Comparison of ENCODE assay signal across 29 cellular contexts in genomic region chr17:63382826-63383225, GRCh38.
DNase-seq lines count a peak whose midpoint lies in the region; ATAC-seq and TF ChIP-seq lines count a peak whose summit lies in the region.
"Had no signal": no experiment of that assay in that cellular context is flagged by ENCODE, and none has a peak within 500 bp of the region (broad histone marks: within the 10 kb centered on the region; RNA-seq: fewer than 3 reads in every experiment).

No MANE protein-coding gene starts in this region.

- H3K27me3 ChIP-seq in fibroblast of lung (ENCODE audit: control insufficient read depth, insufficient read depth, low read length): no peaks in the 10 kb centered on the region
- no peaks in the 10 kb centered on the region for H3K27me3 ChIP-seq in aorta (ENCODE audit: control insufficient read depth in 1 of 2, insufficient read depth in 2 of 2, low read length in 1 of 2)
- H3K27me3 ChIP-seq: body of pancreas, tibial artery had no signal

- TF ChIP-seq CTCF in HFFc6 (IDR thresholded peaks at IDR 0.05) (no peak), fibroblast of lung (conservative IDR thresholded peaks at IDR 0.05 in 1 of 2, IDR thresholded peaks at IDR 0.05 in 1 of 2; ENCODE audit: low read depth in 1 of 2, low read length in 2 of 2) (no peak)

- H3K4me3 ChIP-seq in fibroblast of lung (replicated peaks in 1 of 4; ENCODE audit: control extremely low read depth in 1 of 4, insufficient read depth in 1 of 4, low read depth in 3 of 4, low read length in 4 of 4) (no peak overlapping the region), aorta (ENCODE audit: low read length in 2 of 2) (no peak overlapping the region)
- H3K4me3 ChIP-seq: body of pancreas, HAP-1, lung, tibial artery had no signal

- H3K36me3 ChIP-seq in fibroblast of lung (ENCODE audit: control insufficient read depth, insufficient read depth, low read length) (no peaks in the 10 kb centered on the region), aorta (ENCODE audit: control insufficient read depth in 1 of 2, insufficient read depth in 2 of 2, low read length in 1 of 2) (peaks cover 0 to 3% of the 10 kb centered on the region in 2 donors)

- H3K27ac Mint-ChIP-seq in HFFc6: peak overlapping the region; percentile 72
- H3K27ac Mint-ChIP-seq: activated naive CD8-positive, alpha-beta T cell; activated T-helper 17 cell treated with anti-CD3 and anti-CD28 coated beads, Interleukin-2, amount 50 U/mL, for 72 hours; dendritic cell treated with granulocyte-macrophage colony-stimulating factor and Interleukin-4, amounts not matched to agents 40 ng/mL and 50 ng/mL, for 4 days; stimulated activated naive CD8-positive, alpha-beta T cell treated with anti-CD3 and anti-CD28 coated beads, Interleukin-15, Interleukin-2, amounts not matched to agents 100 ng/mL and 50 ng/mL, for 24 hours had no signal

- peaks cover 14% of the 10 kb centered on the region for H3K4me1 ChIP-seq in fibroblast of lung (ENCODE audit: control insufficient read depth, extremely low read depth, insufficient read depth, low read length)
- peaks cover 3 to 5% of the 10 kb centered on the region in 2 donors for H3K4me1 ChIP-seq in aorta (ENCODE audit: control insufficient read depth in 1 of 2, insufficient read depth in 2 of 2, low read length in 2 of 2)
- H3K4me1 ChIP-seq: body of pancreas, HAP-1 had no signal

- peak overlapping the region; percentile 10 for H3K4me3 Mint-ChIP-seq in HFFc6
- H3K4me3 Mint-ChIP-seq: activated naive CD8-positive, alpha-beta T cell; activated T-helper 17 cell treated with anti-CD3 and anti-CD28 coated beads, Interleukin-2, amount 50 U/mL, for 72 hours; CD8-positive, alpha-beta memory T cell; dendritic cell treated with granulocyte-macrophage colony-stimulating factor and Interleukin-4, amounts not matched to agents 40 ng/mL and 50 ng/mL, for 4 days; stimulated activated naive CD8-positive, alpha-beta T cell treated with anti-CD3 and anti-CD28 coated beads, Interleukin-15, Interleukin-2, amounts not matched to agents 100 ng/mL and 50 ng/mL, for 24 hours had no signal

- no peak overlapping the region for H3K9ac ChIP-seq in fibroblast of lung (ENCODE audit: insufficient read depth, low read length)
- H3K9ac ChIP-seq: KMS-11 had no signal

- intact Hi-C loops in aorta (cut with DNase I): no loop called here

- peak; percentile 38 for DNase-seq in HFFc6
- DNase-seq in fibroblast of lung (ENCODE audit: low read depth in 2 of 2): peak; percentile 57 to 58
- peak; percentile 45 for DNase-seq in renal cortical epithelial cell (ENCODE audit: low read depth)
- no peak for DNase-seq in aorta
- DNase-seq in NCI-H1092 (lab: John Stamatoyannopoulos, UW): no peak
- no peak for DNase-seq in NCI-H2227 (lab: John Stamatoyannopoulos, UW; ENCODE audit: unreplicated experiment)
- DNase-seq: activated CD4-positive, alpha-beta T cell treated with anti-CD3 and anti-CD28 coated beads, Interleukin-2, amount 50 U/mL, for 1 hour; body of pancreas; CD8-positive, alpha-beta memory T cell; foreskin melanocyte; NCI-H1048; NCI-H187 treated with DMSO at 0.1 percent for 48 hours; NCI-H345; NCI-H774; retina; SHP77 treated with DMSO at 0.1 percent for 48 hours; stimulated activated CD4-positive, alpha-beta T cell treated with anti-CD3 and anti-CD28 coated beads, Interleukin-12 subunit alpha, Interleukin-12 subunit beta, amount 100 ng/mL, for 4 hours; stimulated activated CD4-positive, alpha-beta T cell treated with anti-CD3 and anti-CD28 coated beads, Interleukin-4, amount 100 ng/mL, for 4 hours; tibial artery had no signal

- peak; percentile 62 for ATAC-seq in SK-N-SH treated with all-trans-retinoic acid at 6 μM for 48 hours
- no peak for ATAC-seq in aorta (ENCODE audit: low FRiP score)
- ATAC-seq in HG02840 (IDR thresholded peaks at IDR 0.05; ENCODE audit: low FRiP score, unreplicated experiment): no peak
- ATAC-seq: activated T-helper 17 cell treated with anti-CD3 and anti-CD28 coated beads, Interleukin-2, amount 50 U/mL, for 72 hours; body of pancreas had no signal

- H3K79me2 ChIP-seq in fibroblast of lung (ENCODE audit: control insufficient read depth, insufficient read depth, low read length): no peaks in the 10 kb centered on the region

- H3K27ac ChIP-seq in fibroblast of lung (ENCODE audit: insufficient read depth, low read length) (no peak overlapping the region), aorta (ENCODE audit: low read depth in 1 of 2, low read length in 2 of 2) (no peak overlapping the region)
- H3K27ac ChIP-seq: body of pancreas, KMS-11, tibial artery, VCaP had no signal

- peaks cover 36% of the 10 kb centered on the region for H3K36me3 Mint-ChIP-seq in HFFc6 (ENCODE audit: low read depth)

- H3K4me1 Mint-ChIP-seq in HFFc6 (ENCODE audit: low read depth): peaks cover 55% of the 10 kb centered on the region
- H3K4me1 Mint-ChIP-seq: activated T-helper 17 cell treated with anti-CD3 and anti-CD28 coated beads, Interleukin-2, amount 50 U/mL, for 72 hours had no signal

- no peaks in the 10 kb centered on the region for H4K20me1 ChIP-seq in fibroblast of lung (ENCODE audit: control insufficient read depth, extremely low read depth, insufficient read depth, low read length)

- no peak overlapping the region for H2AFZ ChIP-seq in fibroblast of lung (ENCODE audit: low read length)

- no peaks in the 10 kb centered on the region for H3K9me3 ChIP-seq in fibroblast of lung (ENCODE audit: control insufficient read depth, insufficient read depth, low read depth, low read length)
- no peaks in the 10 kb centered on the region for H3K9me3 ChIP-seq in aorta (ENCODE audit: control insufficient read depth, low read length)
- H3K9me3 ChIP-seq: body of pancreas, HAP-1, tibial artery had no signal

- H3K9me3 Mint-ChIP-seq in HFFc6: peaks cover 2% of the 10 kb centered on the region
- H3K9me3 Mint-ChIP-seq: activated T-helper 17 cell treated with anti-CD3 and anti-CD28 coated beads, Interleukin-2, amount 50 U/mL, for 72 hours; CD8-positive, alpha-beta memory T cell; stimulated activated naive CD8-positive, alpha-beta T cell treated with anti-CD3 and anti-CD28 coated beads, Interleukin-15, Interleukin-2, amounts not matched to agents 100 ng/mL and 50 ng/mL, for 24 hours had no signal

- peak overlapping the region; percentile 19 for H3K4me2 ChIP-seq in fibroblast of lung (ENCODE audit: extremely low read depth, insufficient read depth, low read length)
- H3K4me2 ChIP-seq: KMS-11 had no signal

- no peaks in the 10 kb centered on the region; the same call in 1 of the 2 replicates for H3K27me3 Mint-ChIP-seq in HFFc6 (ENCODE audit: insufficient read depth)
- H3K27me3 Mint-ChIP-seq: activated naive CD8-positive, alpha-beta T cell; activated T-helper 17 cell treated with anti-CD3 and anti-CD28 coated beads, Interleukin-2, amount 50 U/mL, for 72 hours; dendritic cell treated with granulocyte-macrophage colony-stimulating factor and Interleukin-4, amounts not matched to agents 40 ng/mL and 50 ng/mL, for 4 days; stimulated activated naive CD8-positive, alpha-beta T cell treated with anti-CD3 and anti-CD28 coated beads, Interleukin-15, Interleukin-2, amounts not matched to agents 100 ng/mL and 50 ng/mL, for 24 hours had no signal

TF ChIP-seq in SK-N-SH treated with all-trans-retinoic acid at 6 μM for 48 hours, 23 proteins besides CTCF, POLR2A, EP300 and RAD21:
- TF ChIP-seq TSHZ2 (CRISPR knock-in tag; IDR thresholded peaks at IDR 0.05) (no peak), PPARA (CRISPR knock-in tag; IDR thresholded peaks at IDR 0.05; ENCODE audit: borderline replicate concordance) (no peak)

Comparison
In these comparisons a context has a peak if more than half of its experiments do, and no peak if none do; other contexts are left out.
1. DNase-seq: peak in HFFc6 (single experiment), fibroblast of lung (2 of 2) and renal cortical epithelial cell (single experiment); none in aorta (0 of 2), NCI-H1092 (single experiment) and NCI-H2227 (single experiment).